Comparison of ENCODE assay signal across 17 cellular contexts in the genomic region with DNA sequence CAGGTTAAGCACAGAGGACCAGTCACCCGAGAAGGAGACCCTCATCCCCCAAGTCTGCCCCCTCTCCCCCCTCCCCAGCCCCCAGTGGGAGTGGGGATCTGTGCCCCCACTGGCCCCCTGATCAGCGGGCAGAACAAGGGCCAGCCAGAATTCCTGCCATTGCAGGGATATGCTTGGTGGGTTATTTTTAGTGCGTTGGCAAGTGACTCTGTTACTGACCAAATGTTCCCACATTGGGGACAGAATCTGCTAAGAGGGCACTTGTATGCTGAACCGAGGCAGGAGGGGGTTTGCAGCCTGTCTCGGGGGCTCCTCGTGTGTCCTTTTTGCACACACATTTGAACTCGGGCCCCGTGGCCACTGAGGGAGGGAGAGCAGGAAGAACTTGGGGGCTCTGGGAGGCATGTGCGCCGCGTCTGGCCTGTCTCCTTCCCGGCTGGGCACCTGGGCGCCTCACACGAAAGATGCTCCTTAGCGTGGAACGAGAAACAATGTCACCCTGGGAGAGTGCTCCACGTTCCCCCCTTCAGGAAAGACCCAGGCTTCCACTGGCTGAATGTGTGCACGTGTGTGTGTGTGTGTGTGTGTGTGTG.
DNase-seq lines count a peak whose midpoint lies in the region; ATAC-seq and TF ChIP-seq lines count a peak whose summit lies in the region.
"Had no signal": no experiment of that assay in that cellular context is flagged by ENCODE, and none has a peak within 500 bp of the region (broad histone marks: within the 10 kb centered on the region; RNA-seq: fewer than 3 reads in every experiment).

No MANE protein-coding gene starts in this region.

- no peaks in the 10 kb centered on the region for H3K36me3 ChIP-seq in neuronal stem cell (replicated peaks in 1 of 2; ENCODE audit: control insufficient read depth in 2 of 2, insufficient read depth in 2 of 2, low read length in 2 of 2)
- H3K36me3 ChIP-seq in aorta (ENCODE audit: control insufficient read depth in 1 of 2, insufficient read depth in 2 of 2, low read length in 1 of 2): no peaks in the 10 kb centered on the region
- H3K36me3 ChIP-seq: BLaER1 treated with 17β-estradiol and CSF1 and Interleukin-3, amounts not matched to agents 10 nM and 100 nM; SJSA1 had no signal

- H3K9me3 ChIP-seq in neuronal stem cell (replicated peaks in 1 of 2; ENCODE audit: control insufficient read depth in 2 of 2, insufficient read depth in 1 of 2, low read depth in 1 of 2, low read length in 2 of 2) (peaks cover 0 to 2% of the 10 kb centered on the region in 2 donors), aorta (ENCODE audit: control insufficient read depth, low read length) (no peaks in the 10 kb centered on the region)
- H3K9me3 ChIP-seq: BLaER1 treated with 17β-estradiol and CSF1 and Interleukin-3, amounts not matched to agents 10 nM and 100 nM; SJSA1 had no signal

- WGBS in neuronal stem cell (ENCODE audit: extremely low coverage in 2 of 2, insufficient read length in 2 of 2, insufficient replicate concordance in 1 of 2), 2 donors: no CpG with 5 or more reads among the region's 18 CpGs
- 40 to 41% methylated on average over 17 to 18 of the region's 18 CpGs for WGBS in aorta, 2 donors

- no peak overlapping the region for H3K23ac ChIP-seq in neuronal stem cell (ENCODE audit: low read depth, low read length, poor library complexity)

- H3K27ac ChIP-seq in coronary artery: no peak overlapping the region
- H3K27ac ChIP-seq in neuronal stem cell (replicated peaks; ENCODE audit: low read length): no peak overlapping the region
- no peak overlapping the region for H3K27ac ChIP-seq in aorta (ENCODE audit: low read depth in 1 of 2, low read length in 2 of 2)
- H3K27ac ChIP-seq: BLaER1 treated with 17β-estradiol and CSF1 and Interleukin-3, amounts not matched to agents 10 nM and 100 nM; SJSA1 had no signal

- H3K9ac ChIP-seq in neuronal stem cell (ENCODE audit: low read depth, low read length, poor library complexity): peak overlapping the region; percentile 15
- H3K9ac ChIP-seq: BLaER1 treated with 17β-estradiol and CSF1 and Interleukin-3, amounts not matched to agents 10 nM and 100 nM had no signal

- peak overlapping the region; percentile 30 for H3K18ac ChIP-seq in neuronal stem cell (ENCODE audit: low read length)

- H2BK120ac ChIP-seq in neuronal stem cell (ENCODE audit: low read depth, low read length): no peak overlapping the region

- H2BK12ac ChIP-seq in neuronal stem cell (ENCODE audit: low read length): no peak overlapping the region

- intact Hi-C loops in left cardiac atrium (cut with DNase I): loop anchor here in 1 of 2 donors (5.0 kb wide), 3 partner anchors 41 to 176 kb away; partner anchors contain the start of gene CASZ1
- intact Hi-C loops in aorta (cut with DNase I): no loop called here

- no peak overlapping the region for H3K4me2 ChIP-seq in neuronal stem cell (ENCODE audit: insufficient read depth, low read length, poor library complexity, severe bottlenecking)
- H3K4me2 ChIP-seq: BLaER1 treated with 17β-estradiol and CSF1 and Interleukin-3, amounts not matched to agents 10 nM and 100 nM; GM23338 had no signal

- H4K91ac ChIP-seq in neuronal stem cell (ENCODE audit: low read depth, low read length, poor library complexity): no peak overlapping the region

- H4K8ac ChIP-seq in neuronal stem cell (ENCODE audit: low read depth, low read length): no peak overlapping the region

- peak overlapping the region; percentile 12 for H2BK15ac ChIP-seq in neuronal stem cell (ENCODE audit: low read length)

- H2AK5ac ChIP-seq in neuronal stem cell (ENCODE audit: low read depth, low read length): no peak overlapping the region

- H2BK5ac ChIP-seq in neuronal stem cell (ENCODE audit: low read length): no peak overlapping the region

- H3K79me1 ChIP-seq in neuronal stem cell (ENCODE audit: low read depth, low read length): no peaks in the 10 kb centered on the region

- ATAC-seq in left cardiac atrium (peak; percentile 31 to 56), aorta (ENCODE audit: low FRiP score) (no peak)
- ATAC-seq: CD8-positive, alpha-beta T cell; GM23338; K562 had no signal

- H3K4ac ChIP-seq in neuronal stem cell (ENCODE audit: low read length): no peak overlapping the region

- H2AFZ ChIP-seq in neuronal stem cell (ENCODE audit: low read length): no peak overlapping the region
- H2AFZ ChIP-seq: GM23338 had no signal

- H3K27me3 ChIP-seq in neuronal stem cell (ENCODE audit: control insufficient read depth in 3 of 3, insufficient read depth in 3 of 3, low read depth in 1 of 3, low read length in 3 of 3) (peaks cover 0 to 83% (median 21%) of the 10 kb centered on the region in 3 experiments), aorta (ENCODE audit: control insufficient read depth in 1 of 2, insufficient read depth in 2 of 2, low read length in 1 of 2) (no peaks in the 10 kb centered on the region)

- TF ChIP-seq CTCF in coronary artery (IDR thresholded peaks at IDR 0.05): no peak

- DNase-seq in coronary artery (ENCODE audit: low spot score) (no peak), left cardiac atrium (no peak), neuronal stem cell (ENCODE audit: low spot score) (no peak), aorta (peak; percentile 27 to 56), inferior parietal cortex (ENCODE audit: extremely low spot score) (no peak), NCI-H2029 (lab: John Stamatoyannopoulos, UW) (no peak)
- no peak for DNase-seq in effector CD4-positive, alpha-beta T cell
- DNase-seq: CD8-positive, alpha-beta T cell; DMS53; EL; NCI-H1105; NCI-H2227 treated with DMSO at 0.1 percent for 48 hours; NCI-H524 treated with DMSO at 0.1 percent for 48 hours had no signal

- H3K4me1 ChIP-seq in neuronal stem cell (ENCODE audit: control insufficient read depth in 2 of 2, insufficient read depth in 1 of 2, low read depth in 1 of 2, low read length in 2 of 2): peaks cover 13 to 23% of the 10 kb centered on the region in 2 donors
- no peaks in the 10 kb centered on the region for H3K4me1 ChIP-seq in aorta (ENCODE audit: control insufficient read depth in 1 of 2, insufficient read depth in 2 of 2, low read length in 2 of 2)

- peak overlapping the region; percentile 1 for H3K4me3 ChIP-seq in coronary artery
- no peak overlapping the region for H3K4me3 ChIP-seq in neuronal stem cell (ENCODE audit: low read length in 2 of 2)
- H3K4me3 ChIP-seq in aorta (ENCODE audit: low read length in 2 of 2): no peak overlapping the region
- H3K4me3 ChIP-seq: BLaER1 treated with 17β-estradiol and CSF1 and Interleukin-3, amounts not matched to agents 10 nM and 100 nM; GM23338; K562; SJSA1 had no signal

- no peak overlapping the region for H3K14ac ChIP-seq in neuronal stem cell (ENCODE audit: low read length)

Comparison
In these comparisons a context has a peak if more than half of its experiments do, and no peak if none do; other contexts are left out.
1. DNase-seq: peak in aorta (2 of 2); none in coronary artery (single experiment), left cardiac atrium (single experiment), neuronal stem cell (single experiment), inferior parietal cortex (single experiment), NCI-H2029 (single experiment) and effector CD4-positive, alpha-beta T cell (single experiment).